Comparison of ENCODE assay signal across 29 cellular contexts in the genomic region with DNA sequence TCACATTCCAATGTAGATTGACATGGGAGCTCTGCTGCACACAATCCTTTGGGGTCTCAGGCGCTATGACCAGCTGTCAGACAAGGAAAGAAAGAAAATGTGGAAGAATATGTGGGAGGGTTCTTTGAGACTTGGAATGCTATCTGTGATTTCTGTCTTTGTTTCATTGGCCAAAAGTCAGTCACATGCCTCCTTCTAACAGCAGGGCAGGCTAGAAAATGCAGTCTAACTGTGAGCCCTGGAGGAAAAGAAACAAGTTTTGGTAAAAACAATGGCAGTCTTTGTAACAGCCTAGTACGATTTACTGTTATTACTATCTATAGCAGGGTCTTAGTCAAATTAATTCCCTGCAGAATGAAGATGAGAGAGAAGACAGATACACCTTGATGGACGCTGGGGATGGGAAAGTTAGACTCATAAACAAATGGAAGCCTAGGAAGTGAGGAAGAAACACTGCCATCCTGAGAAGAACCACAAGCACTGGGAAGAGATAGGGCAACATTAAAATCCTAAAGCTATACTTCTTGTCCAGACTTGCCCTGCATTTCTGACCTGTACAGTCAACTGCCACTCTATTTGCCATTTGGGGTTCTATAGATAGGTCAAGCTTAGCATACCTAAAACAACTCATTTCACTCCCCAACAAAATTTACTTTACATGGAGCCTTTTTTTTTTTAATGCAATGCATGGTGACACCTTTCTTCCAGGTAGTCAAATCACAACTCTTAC.
"Had no signal": no experiment of that assay in that cellular context is flagged by ENCODE, and none has a peak within 500 bp of the region (broad histone marks: within the 10 kb centered on the region; RNA-seq: fewer than 3 reads in every experiment).

No MANE protein-coding gene starts in this region.

- H3K4me3 Mint-ChIP-seq: activated B cell treated with CpG ODN at 0.5 μM for 24 hours; activated CD8-positive, alpha-beta memory T cell treated with anti-CD3 and anti-CD28 coated beads, Interleukin-2, amount 10 ng/mL, durations not matched to agents 7 days and 5 days; activated CD8-positive, alpha-beta T cell treated with anti-CD3 and anti-CD28 coated beads, Interleukin-2, amount 10 ng/mL, durations not matched to agents 7 days and 5 days; activated naive CD8-positive, alpha-beta T cell; effector memory CD8-positive, alpha-beta T cell; naive thymus-derived CD4-positive, alpha-beta T cell; T-helper 2 cell treated with Interferon-gamma antibody and Interleukin-4, amounts not matched to agents 5 μg/mL and 100 μg/mL, for 36 hours had no signal

- H3K36me3 Mint-ChIP-seq: activated CD8-positive, alpha-beta memory T cell treated with anti-CD3 and anti-CD28 coated beads, Interleukin-2, amount 10 ng/mL, durations not matched to agents 7 days and 5 days; activated naive CD8-positive, alpha-beta T cell; naive thymus-derived CD4-positive, alpha-beta T cell had no signal

- ATAC-seq: activated CD8-positive, alpha-beta memory T cell treated with anti-CD3 and anti-CD28 coated beads, Interleukin-2, amount 10 ng/mL, durations not matched to agents 7 days and 5 days; activated CD8-positive, alpha-beta T cell treated with anti-CD3 and anti-CD28 coated beads, Interleukin-2, amount 10 ng/mL, durations not matched to agents 7 days and 5 days; effector memory CD8-positive, alpha-beta T cell; esophagus mucosa; left cardiac atrium; naive thymus-derived CD4-positive, alpha-beta T cell; upper lobe of right lung had no signal

- DNase-seq: activated B cell treated with CpG ODN at 0.5 μM for 24 hours; activated CD4-positive, alpha-beta T cell treated with anti-CD3 and anti-CD28 coated beads, Interleukin-2, amount 50 U/mL, for 1 hour; activated CD8-positive, alpha-beta memory T cell treated with anti-CD3 and anti-CD28 coated beads, Interleukin-2, amount 10 ng/mL, durations not matched to agents 7 days and 5 days; activated CD8-positive, alpha-beta T cell treated with anti-CD3 and anti-CD28 coated beads, Interleukin-2, amount 10 ng/mL, durations not matched to agents 7 days and 5 days; activated naive CD4-positive, alpha-beta T cell treated with Interleukin-2 at 50 U/mL for 16 hours; activated T-cell treated with anti-CD3 and anti-CD28 coated beads, Interleukin-2, amount 50 U/mL, for 48 hours; anterior cingulate cortex; cerebellar nuclear complex; cortex of kidney; effector memory CD8-positive, alpha-beta T cell; foreskin fibroblast; left cardiac atrium; midbrain; naive thymus-derived CD4-positive, alpha-beta T cell; occipital lobe; stimulated activated CD4-positive, alpha-beta T cell treated with anti-CD3 and anti-CD28 coated beads, Interleukin-15, amount 100 ng/mL, for 24 hours; stimulated activated CD4-positive, alpha-beta T cell treated with anti-CD3 and anti-CD28 coated beads, Interleukin-2, amount 100 ng/mL, for 24 hours; stimulated activated naive CD4-positive, alpha-beta T cell; T-helper 1 cell; tibial artery; upper lobe of right lung had no signal

- H3K27me3 Mint-ChIP-seq: activated B cell treated with CpG ODN at 0.5 μM for 24 hours; activated CD8-positive, alpha-beta memory T cell treated with anti-CD3 and anti-CD28 coated beads, Interleukin-2, amount 10 ng/mL, durations not matched to agents 7 days and 5 days; effector memory CD8-positive, alpha-beta T cell; naive thymus-derived CD4-positive, alpha-beta T cell had no signal

- H3K27ac Mint-ChIP-seq: activated B cell treated with CpG ODN at 0.5 μM for 24 hours; activated CD8-positive, alpha-beta memory T cell treated with anti-CD3 and anti-CD28 coated beads, Interleukin-2, amount 10 ng/mL, durations not matched to agents 7 days and 5 days; activated CD8-positive, alpha-beta T cell treated with anti-CD3 and anti-CD28 coated beads, Interleukin-2, amount 10 ng/mL, durations not matched to agents 7 days and 5 days; activated naive CD8-positive, alpha-beta T cell; activated T-helper 2 cell treated with anti-CD3 and anti-CD28 coated beads, Interferon-gamma antibody, Interleukin-2, Interleukin-4, amounts not matched to agents 10 μg/mL and 5 μg/mL and 100 μg/mL, durations not matched to agents 14 hours and 24 hours and 36 hours; effector memory CD8-positive, alpha-beta T cell; naive thymus-derived CD4-positive, alpha-beta T cell; T-helper 2 cell treated with Interferon-gamma antibody and Interleukin-4, amounts not matched to agents 5 μg/mL and 100 μg/mL, for 36 hours had no signal

- H3K27ac ChIP-seq: cardiac muscle cell, right atrium auricular region, suprapubic skin, tibial artery, upper lobe of right lung had no signal

- H3K9me3 Mint-ChIP-seq: activated B cell treated with CpG ODN at 0.5 μM for 24 hours had no signal

- H3K4me3 ChIP-seq: cardiac muscle cell, right atrium auricular region, smooth muscle cell, suprapubic skin, tibial artery, upper lobe of right lung had no signal

- H3K4me1 Mint-ChIP-seq: activated B cell treated with CpG ODN at 0.5 μM for 24 hours; activated CD8-positive, alpha-beta memory T cell treated with anti-CD3 and anti-CD28 coated beads, Interleukin-2, amount 10 ng/mL, durations not matched to agents 7 days and 5 days; naive thymus-derived CD4-positive, alpha-beta T cell had no signal
